ENCODE assay signal across 21 cellular contexts in genomic region chrX:105315301-105315700, GRCh38.
"Had no signal": no experiment of that assay in that cellular context is flagged by ENCODE, and none has a peak within 500 bp of the region (broad histone marks: within the 10 kb centered on the region; RNA-seq: fewer than 3 reads in every experiment).

No MANE protein-coding gene starts in this region.

- H3K4me3 ChIP-seq: body of pancreas, esophagus squamous epithelium, left ventricle myocardium inferior, tibial nerve, uterus had no signal

- H3K27ac ChIP-seq: body of pancreas, esophagus squamous epithelium, left ventricle myocardium inferior, tibial nerve, uterus had no signal

- FAIRE-seq: frontal cortex had no signal

- H3K27me3 ChIP-seq: body of pancreas, esophagus squamous epithelium, uterus had no signal

- ATAC-seq: activated CD8-positive, alpha-beta T cell treated with anti-CD3 and anti-CD28 coated beads for 36 hours; activated T-helper 17 cell treated with anti-CD3 and anti-CD28 coated beads, Interleukin-2, amount 50 U/mL, for 72 hours; body of pancreas; stimulated activated naive CD8-positive, alpha-beta T cell treated with anti-CD3 and anti-CD28 coated beads, Interleukin-15, Interleukin-2, amounts not matched to agents 100 U/mL and 50 U/mL, for 24 hours; T-cell had no signal

- DNase-seq: activated B cell treated with CpG ODN at 0.5 μM for 24 hours; activated CD4-positive, alpha-beta T cell treated with anti-CD3 and anti-CD28 coated beads for 48 hours; activated CD8-positive, alpha-beta T cell treated with anti-CD3 and anti-CD28 coated beads for 36 hours; activated naive CD4-positive, alpha-beta T cell; activated naive CD8-positive, alpha-beta T cell treated with anti-CD3 and anti-CD28 coated beads for 36 hours; activated T-cell treated with anti-CD3 and anti-CD28 coated beads, Interleukin-2, amount 50 U/mL, for 1 hour; body of pancreas; effector CD4-positive, alpha-beta T cell; esophagus squamous epithelium; kidney glomerular epithelial cell; left ventricle myocardium inferior; nephron progenitor cell; nucleus accumbens; retina; stimulated activated naive CD8-positive, alpha-beta T cell treated with anti-CD3 and anti-CD28 coated beads, Interleukin-15, Interleukin-2, amounts not matched to agents 100 U/mL and 50 U/mL, for 24 hours; substantia nigra; T-cell; uterus had no signal

- H3K9me3 ChIP-seq: body of pancreas, esophagus squamous epithelium, left ventricle myocardium inferior, tibial nerve, uterus had no signal

- H3K36me3 ChIP-seq: esophagus squamous epithelium, left ventricle myocardium inferior, tibial nerve, uterus had no signal

- H3K4me1 ChIP-seq: body of pancreas, esophagus squamous epithelium, left ventricle myocardium inferior, tibial nerve, uterus had no signal
